ENCODE assay signal across 8 cellular contexts in genomic region chr14:93183596-93184317, GRCh38. TPM values are rescaled to one million over a fixed set of nuclear protein-coding genes. Genes with fewer than 3 reads are reported as not detected.
DNase-seq lines count a peak whose midpoint lies in the region; FAIRE-seq and TF ChIP-seq lines count a peak whose summit lies in the region.

No MANE protein-coding gene starts in this region.

- no peak for FAIRE-seq in D721Med (lab: Jason Lieb, UNC)

- H3K9me3 ChIP-seq in SJCRH30 (replicated peaks) (no peaks in the 10 kb centered on the region), sigmoid colon (no peaks in the 10 kb centered on the region)

- H3K36me3 ChIP-seq in SJCRH30 (peaks cover 6% of the 10 kb centered on the region; the same call in 1 of the 2 replicates), sigmoid colon (peaks cover 0 to 33% (median 0%) of the 10 kb centered on the region in 4 donors)

- H3K27ac ChIP-seq in SJCRH30 (no peak overlapping the region; the same call in 1 of the 2 replicates), sigmoid colon (peak overlapping the region; percentile 95 to 97 (median 96))

- TF ChIP-seq POLR2A in sigmoid colon (IDR thresholded peaks at IDR 0.05) = no peak

- H3K4me1 ChIP-seq in SJCRH30 = 0 out of 2 replicates have a peak, but pooled peaks cover 3% of the 10 kb centered on the region
- H3K4me1 ChIP-seq in sigmoid colon = peaks cover 0 to 35% (median 31%) of the 10 kb centered on the region in 4 donors

- TF ChIP-seq CTCF in GM12864 (IDR thresholded peaks at IDR 0.05; ENCODE audit: low read depth, low read length, missing control alignments) (no peak), fibroblast of mammary gland (conservative IDR thresholded peaks at IDR 0.05; ENCODE audit: control insufficient read depth, insufficient read depth, low read depth, low read length) (no peak), sigmoid colon (IDR thresholded peaks at IDR 0.05) (no peak), D721Med (IDR thresholded peaks at IDR 0.05; ENCODE audit: insufficient read depth, missing control alignments) (no peak)

- TF ChIP-seq EP300 in sigmoid colon (IDR thresholded peaks at IDR 0.05) = no peak

- DNase-seq in GM12864 (ENCODE audit: low read depth) (no peak), SJCRH30 (no peak), fibroblast of mammary gland (ENCODE audit: low read depth) (no peak), sigmoid colon (no peak), UCSD-AML1 (lab: John Stamatoyannopoulos, UW; ENCODE audit: unreplicated experiment) (no peak), NK-92 (lab: John Stamatoyannopoulos, UW; ENCODE audit: unreplicated experiment) (no peak), D721Med (ENCODE audit: insufficient read length, low spot score) (no peak), NCI-H1417 treated with DMSO at 0.1 percent for 48 hours (lab: John Stamatoyannopoulos, UW) (no peak)

- WGBS in sigmoid colon, 2 donors = 20 to 40% methylated on average over 17 of the region's 17 CpGs

- H3K27me3 ChIP-seq in SJCRH30 (no peaks in the 10 kb centered on the region), sigmoid colon (no peaks in the 10 kb centered on the region)

- peak overlapping the region; percentile 96 for H3K4me3 ChIP-seq in GM12864 (ENCODE audit: low read depth, low read length)
- H3K4me3 ChIP-seq in SJCRH30 = peak overlapping the region; percentile 89
- peak overlapping the region; percentile 87 for H3K4me3 ChIP-seq in fibroblast of mammary gland (ENCODE audit: control insufficient read depth, low read depth, low read length)
- peak overlapping the region; percentile 89 to 99 (median 92) for H3K4me3 ChIP-seq in sigmoid colon

- intact Hi-C loops in sigmoid colon (cut with DNase I) = loop anchor here (1.0 kb wide), 1 partner anchor 24 kb away; the partner anchor contains the start of genes GON7 and UBR7

RNA-seq across cellular contexts. Expression of gene MOAP1, which starts 0.9 kb away (rescaled TPM):
- 20.9 and 21.6 TPM in 2 replicates for total RNA-seq in SJCRH30 (2014; rRNA removed; shearing (Covaris generic))
- 10 to 100 TPM; 31.3 to 65.3 (median 60.1) TPM for total RNA-seq in sigmoid colon
- 10 to 100 TPM; 19.7 to 27.0 (median 22.9) TPM for polyA plus RNA-seq in sigmoid colon

RNA-seq across cellular contexts. Expression of gene LYSET, which starts 1.4 kb away (rescaled TPM):
- total RNA-seq in SJCRH30 (2014; rRNA removed; shearing (Covaris generic)) = 18.5 and 21.9 TPM in 2 replicates
- 10 to 100 TPM in 3 of 4 donors, 1 to 10 TPM in 1; 10.0 to 16.9 (median 11.6) TPM for total RNA-seq in sigmoid colon
- polyA plus RNA-seq in sigmoid colon = 10 to 100 TPM; 27.5 to 58.3 (median 57.6) TPM

RNA-seq across cellular contexts. Expression of gene GON7, which starts 23.1 kb away (rescaled TPM):
- 24.1 and 26.9 TPM in 2 replicates for total RNA-seq in SJCRH30 (2014; rRNA removed; shearing (Covaris generic))
- total RNA-seq in sigmoid colon = 10 to 100 TPM in 3 of 4 donors, 1 to 10 TPM in 1; 8.6 to 20.2 (median 11.8) TPM
- 10 to 100 TPM; 29.2 to 80.7 (median 51.7) TPM for polyA plus RNA-seq in sigmoid colon

RNA-seq across cellular contexts. Expression of gene UBR7, which starts 23.3 kb away (rescaled TPM):
- total RNA-seq in SJCRH30 (2014; rRNA removed; shearing (Covaris generic)) = 47.4 and 53.4 TPM in 2 replicates
- total RNA-seq in sigmoid colon = 10 to 100 TPM; 15.5 to 32.1 (median 27.2) TPM
- 10 to 100 TPM; 17.3 to 25.4 (median 19.8) TPM for polyA plus RNA-seq in sigmoid colon
